9 cellular contexts compared by ENCODE assay signal in genomic region chr10:66931340-66931948, GRCh38. TPM values are rescaled to one million over a fixed set of nuclear protein-coding genes. Genes with fewer than 3 reads are reported as not detected.
A peak's percentile ranks its signal among the peaks of the same experiment; 100 is the strongest.
DNase-seq lines count a peak whose midpoint lies in the region; ATAC-seq and TF ChIP-seq lines count a peak whose summit lies in the region.
"Had no signal": no experiment of that assay in that cellular context is flagged by ENCODE, and none has a peak within 500 bp of the region (broad histone marks: within the 10 kb centered on the region; RNA-seq: fewer than 3 reads in every experiment).

No MANE protein-coding gene starts in this region.

- H3K27ac ChIP-seq in SK-N-SH (ENCODE audit: low read depth in 2 of 2, low read length in 1 of 2): no peak overlapping the region
- H3K27ac ChIP-seq: BLaER1 treated with 17β-estradiol and CSF1 and Interleukin-3, amounts not matched to agents 10 nM and 100 nM had no signal

- peak; percentile 96 for TF ChIP-seq CTCF in SK-N-SH (IDR thresholded peaks at IDR 0.05)

- H3K4me1 ChIP-seq in SK-N-SH (ENCODE audit: control insufficient read depth in 1 of 2, insufficient read depth in 2 of 2, low read depth in 1 of 2, low read length in 1 of 2): peaks cover 0 to 6% of the 10 kb centered on the region in 2 experiments; a peak in 1 of 4 replicates
- H3K4me1 ChIP-seq: BLaER1 treated with 17β-estradiol and CSF1 and Interleukin-3, amounts not matched to agents 10 nM and 100 nM had no signal

- H4K20me1 ChIP-seq in SK-N-SH (ENCODE audit: insufficient read depth): no peaks in the 10 kb centered on the region
- H4K20me1 ChIP-seq: BLaER1 treated with 17β-estradiol and CSF1 and Interleukin-3, amounts not matched to agents 10 nM and 100 nM had no signal

- ATAC-seq in GM21529 (IDR thresholded peaks at IDR 0.05; ENCODE audit: unreplicated experiment): peak; percentile 71

- no peak overlapping the region for H3K4me3 ChIP-seq in Jurkat, Clone E6-1 (ENCODE audit: low read length)
- no peak overlapping the region; a peak in 1 of 4 replicates for H3K4me3 ChIP-seq in SK-N-SH (ENCODE audit: low read depth in 2 of 2, low read length in 1 of 2)
- H3K4me3 ChIP-seq: BLaER1 treated with 17β-estradiol and CSF1 and Interleukin-3, amounts not matched to agents 10 nM and 100 nM had no signal

- peak; percentile 14 for DNase-seq in NCI-H1105 treated with DMSO at 0.1 percent for 48 hours (lab: John Stamatoyannopoulos, UW)
- no peak for DNase-seq in NCI-H1105 (lab: John Stamatoyannopoulos, UW)
- DNase-seq in Jurkat, Clone E6-1 (ENCODE audit: low read depth, low spot score): peak; percentile 59
- DNase-seq in SK-N-SH: peak; percentile 23
- DNase-seq in fibroblast of peridontal ligament (ENCODE audit: extremely low read depth): peak; percentile 86
- DNase-seq in pulmonary artery endothelial cell (ENCODE audit: low read depth, low spot score): peak; percentile 37
- DNase-seq in SHP77 (lab: John Stamatoyannopoulos, UW): no peak

- TF ChIP-seq EP300 in SK-N-SH (IDR thresholded peaks at IDR 0.05; ENCODE audit: borderline replicate concordance in 1 of 2, low read depth in 1 of 2, low read length in 1 of 2): no peak

- H3K36me3 ChIP-seq in SK-N-SH (replicated peaks in 1 of 2; ENCODE audit: control insufficient read depth in 1 of 2, insufficient read depth in 2 of 2, low read length in 1 of 2): no peaks in the 10 kb centered on the region
- H3K36me3 ChIP-seq: BLaER1 treated with 17β-estradiol and CSF1 and Interleukin-3, amounts not matched to agents 10 nM and 100 nM had no signal

- no peak overlapping the region for H2AFZ ChIP-seq in SK-N-SH (ENCODE audit: low read depth)

- 30% methylated on average over 5 of the region's 5 CpGs for WGBS in SK-N-SH (ENCODE audit: low lambda C conversion rate)

- TF ChIP-seq RAD21 in SK-N-SH (IDR thresholded peaks at IDR 0.05; ENCODE audit: low read length): peak; percentile 90

- POLR2A ChIA-PET in SK-N-SH (lab: Yijun Ruan, JAX): interaction anchor here (0.6 kb wide), 1 partner anchor 34 kb away, joined by 4 read pairs; no protein-coding TSS in a partner anchor

- no peaks in the 10 kb centered on the region for H3K9me3 ChIP-seq in SK-N-SH
- H3K9me3 ChIP-seq: BLaER1 treated with 17β-estradiol and CSF1 and Interleukin-3, amounts not matched to agents 10 nM and 100 nM had no signal

- H3K9ac ChIP-seq in SK-N-SH: no peak overlapping the region

- H3K9me2 ChIP-seq in SK-N-SH: no peaks in the 10 kb centered on the region

- no peaks in the 10 kb centered on the region for H3F3A ChIP-seq in SK-N-SH (replicated peaks; ENCODE audit: insufficient read depth)

- H3K79me2 ChIP-seq in SK-N-SH (ENCODE audit: insufficient read depth): no peaks in the 10 kb centered on the region

- no peak overlapping the region for H3K4me2 ChIP-seq in SK-N-SH
- H3K4me2 ChIP-seq: BLaER1 treated with 17β-estradiol and CSF1 and Interleukin-3, amounts not matched to agents 10 nM and 100 nM had no signal

- CTCF ChIA-PET in SK-N-SH (lab: Yijun Ruan, JAX): interaction anchor here (0.6 to 1.4 kb wide), 11 partner anchors 10 to 357 kb away, joined by 3 to 9 read pairs (median 3); no protein-coding TSS in a partner anchor

- peaks cover 25% of the 10 kb centered on the region for H3K27me3 ChIP-seq in SK-N-SH (ENCODE audit: insufficient read depth)

TF ChIP-seq in SK-N-SH, 30 proteins besides CTCF, POLR2A, EP300 and RAD21:
- TF ChIP-seq MEF2A (IDR thresholded peaks at IDR 0.05; ENCODE audit: borderline replicate concordance, low read depth) (no peak), SMC3 (IDR thresholded peaks at IDR 0.05; ENCODE audit: low read depth, low read length) (peak; percentile 61)
TF ChIP-seq in SK-N-SH: peak in this region for 1.

RNA-seq across cellular contexts. Expression of gene LRRTM3, which starts 5.6 kb away (rescaled TPM):
- polyA plus RNA-seq in Jurkat, Clone E6-1 (2012; ENCODE audit: insufficient read depth, insufficient read length): not detected
- not detected in 2 replicates for polyA plus RNA-seq in SK-N-SH (2012; rRNA removed)
- polyA plus RNA-seq in SK-N-SH (2012; cell fraction: cytosol; rRNA removed): not detected in 2 replicates
- 0.01 TPM in 1 of 2 replicates, not detected in the other for polyA plus RNA-seq in SK-N-SH (2012; cell fraction: nucleus; rRNA removed)
- not detected in 2 replicates for total RNA-seq in pulmonary artery endothelial cell

Comparison
In these comparisons a context has a peak if more than half of its experiments do, and no peak if none do; other contexts are left out.
1. DNase-seq: peak in NCI-H1105 treated with DMSO at 0.1 percent for 48 hours (single experiment), Jurkat, Clone E6-1 (single experiment), SK-N-SH (single experiment), fibroblast of peridontal ligament (single experiment) and pulmonary artery endothelial cell (single experiment); none in NCI-H1105 (single experiment) and SHP77 (0 of 2).